Comparison of ENCODE assay signal across 14 cellular contexts in genomic region chr14:71141701-71142374, GRCh38.
DNase-seq lines count a peak whose midpoint lies in the region; ATAC-seq, FAIRE-seq and TF ChIP-seq lines count a peak whose summit lies in the region.
"Had no signal": no experiment of that assay in that cellular context is flagged by ENCODE, and none has a peak within 500 bp of the region (broad histone marks: within the 10 kb centered on the region; RNA-seq: fewer than 3 reads in every experiment).

No MANE protein-coding gene starts in this region.

- TF ChIP-seq CTCF in RWPE2 (IDR thresholded peaks at IDR 0.05; ENCODE audit: poor library complexity, severe bottlenecking): no peak
- TF ChIP-seq CTCF in endothelial cell of umbilical vein (IDR thresholded peaks at IDR 0.05; ENCODE audit: extremely low read depth in 1 of 2, insufficient read depth in 1 of 2, low read depth in 1 of 2, low read length in 2 of 2): no peak
- TF ChIP-seq CTCF in stomach (IDR thresholded peaks at IDR 0.05): no peak

- H3K4me1 ChIP-seq in RWPE2 (ENCODE audit: insufficient read depth, poor library complexity, severe bottlenecking): peaks cover 29% of the 10 kb centered on the region
- H3K4me1 ChIP-seq in endothelial cell of umbilical vein (ENCODE audit: control insufficient read depth, extremely low read depth, insufficient read depth, low read length): peaks cover 15% of the 10 kb centered on the region
- H3K4me1 ChIP-seq in stomach: peaks cover 4 to 18% (median 7%) of the 10 kb centered on the region in 4 donors

- H3K4me2 ChIP-seq in endothelial cell of umbilical vein (ENCODE audit: insufficient read depth, low read length): no peak overlapping the region

- dilution Hi-C loops in endothelial cell of umbilical vein (cut with MboI; ENCODE audit: extremely low pct_ligation_motif_present, low sequenced_read_pairs): no loop called here

- TF ChIP-seq POLR2A in endothelial cell of umbilical vein (IDR thresholded peaks at IDR 0.05; ENCODE audit: low read depth, low read length): no peak
- no peak for TF ChIP-seq POLR2A in stomach (IDR thresholded peaks at IDR 0.05)

- H4K20me1 ChIP-seq in endothelial cell of umbilical vein (replicated peaks; ENCODE audit: control insufficient read depth, extremely low read depth, insufficient read depth, low read length): no peaks in the 10 kb centered on the region

- peak; percentile 12 for FAIRE-seq in endothelial cell of umbilical vein (lab: Jason Lieb, UNC)
- FAIRE-seq: bronchial epithelial cell, H54 had no signal

- no TSS peak for BruUV-seq in endothelial cell of umbilical vein (replicated peaks; lab: Mats Ljungman, UMichigan)

- H3K27me3 Mint-ChIP-seq in stimulated activated naive B cell treated with anti-CD40 and anti-IgM and Interleukin-4, amounts not matched to agents 10 μg/mL and 1 μg/mL and 100 μg/mL, for 72 hours: peaks cover 0 to 12% of the 10 kb centered on the region in 2 donors

- no peaks in the 10 kb centered on the region for H3K36me3 ChIP-seq in RWPE2 (ENCODE audit: low read depth)
- H3K36me3 ChIP-seq in endothelial cell of umbilical vein (ENCODE audit: control insufficient read depth in 2 of 2, extremely low read depth in 1 of 2, insufficient read depth in 2 of 2, low read length in 2 of 2): no peaks in the 10 kb centered on the region
- no peaks in the 10 kb centered on the region for H3K36me3 ChIP-seq in stomach

- POLR2A ChIA-PET in endothelial cell of umbilical vein (lab: Charles Lee): interaction anchor here (0.6 kb wide), 1 partner anchor 262 kb away, joined by 11 read pairs; no protein-coding TSS in a partner anchor

- intact Hi-C loops in endothelial cell of umbilical vein (cut with micrococcal nuclease) (no loop called here), stomach (cut with DNase I; ENCODE audit: low total_unique reads) (no loop called here)

- DNase-seq in activated CD8-positive, alpha-beta memory T cell treated with anti-CD3 and anti-CD28 coated beads for 24 hours: peak; percentile 52
- DNase-seq in activated CD8-positive, alpha-beta memory T cell treated with anti-CD3 and anti-CD28 coated beads, Interleukin-2, amount 50 U/mL, for 4 hours: no peak
- DNase-seq in RWPE2 (ENCODE audit: low spot score): no peak
- no peak for DNase-seq in endothelial cell of umbilical vein (ENCODE audit: low read depth, low spot score)
- DNase-seq in stimulated activated naive B cell treated with anti-CD40 and anti-IgM and Interleukin-4, amounts not matched to agents 10 μg/mL and 1 μg/mL and 100 μg/mL, for 72 hours: no peak
- DNase-seq in stomach: no peak
- DNase-seq: left cardiac atrium, NCI-H446 treated with DMSO at 0.1 percent for 48 hours, posterior cingulate gyrus, SHP77 treated with DMSO at 0.1 percent for 48 hours had no signal

- H3K36me3 Mint-ChIP-seq in stimulated activated naive B cell treated with anti-CD40 and anti-IgM and Interleukin-4, amounts not matched to agents 10 μg/mL and 1 μg/mL and 100 μg/mL, for 72 hours: no peaks in the 10 kb centered on the region

- no peaks in the 10 kb centered on the region for H3K79me2 ChIP-seq in endothelial cell of umbilical vein (ENCODE audit: control insufficient read depth, insufficient read depth, low read length)

- ATAC-seq in RWPE2 (ENCODE audit: low read depth) (no peak), HG02571 (IDR thresholded peaks at IDR 0.05; ENCODE audit: unreplicated experiment) (no peak), HG02623 (IDR thresholded peaks at IDR 0.05; ENCODE audit: unreplicated experiment) (no peak)
- ATAC-seq in stimulated activated naive B cell treated with anti-CD40 and anti-IgM and Interleukin-4, amounts not matched to agents 10 μg/mL and 1 μg/mL and 100 μg/mL, for 72 hours (replicated peaks): no peak

- peaks cover 24 to 42% of the 10 kb centered on the region in 2 donors for H3K4me1 Mint-ChIP-seq in stimulated activated naive B cell treated with anti-CD40 and anti-IgM and Interleukin-4, amounts not matched to agents 10 μg/mL and 1 μg/mL and 100 μg/mL, for 72 hours

- H3K9me3 ChIP-seq in RWPE2 (ENCODE audit: severe bottlenecking): no peaks in the 10 kb centered on the region
- no peaks in the 10 kb centered on the region for H3K9me3 ChIP-seq in endothelial cell of umbilical vein (replicated peaks; ENCODE audit: control insufficient read depth, insufficient read depth, low read length)
- peaks cover 0 to 2% (median 0%) of the 10 kb centered on the region in 4 donors for H3K9me3 ChIP-seq in stomach

- H3K27ac Mint-ChIP-seq in stimulated activated naive B cell treated with anti-CD40 and anti-IgM and Interleukin-4, amounts not matched to agents 10 μg/mL and 1 μg/mL and 100 μg/mL, for 72 hours: peak overlapping the region; percentile 69

- H2AFZ ChIP-seq in endothelial cell of umbilical vein (ENCODE audit: low read depth, low read length): no peak overlapping the region

- H3K27me3 ChIP-seq in RWPE2 (ENCODE audit: insufficient read depth, poor library complexity, severe bottlenecking) (no peaks in the 10 kb centered on the region), endothelial cell of umbilical vein (ENCODE audit: control insufficient read depth in 2 of 2, insufficient read depth in 2 of 2, low read length in 2 of 2) (no peaks in the 10 kb centered on the region), stomach (no peaks in the 10 kb centered on the region)

- H3K9me3 Mint-ChIP-seq in stimulated activated naive B cell treated with anti-CD40 and anti-IgM and Interleukin-4, amounts not matched to agents 10 μg/mL and 1 μg/mL and 100 μg/mL, for 72 hours: no peaks in the 10 kb centered on the region

- no peak overlapping the region for H3K9ac ChIP-seq in endothelial cell of umbilical vein (replicated peaks; ENCODE audit: extremely low read depth, insufficient read depth, low read length)

- TF ChIP-seq EP300 in stomach (IDR thresholded peaks at IDR 0.05): no peak

- no peak overlapping the region for H3K4me3 ChIP-seq in RWPE2 (ENCODE audit: severe bottlenecking)
- no peak overlapping the region for H3K4me3 ChIP-seq in endothelial cell of umbilical vein (replicated peaks in 1 of 3; ENCODE audit: insufficient read depth in 1 of 3, low read depth in 1 of 3, low read length in 3 of 3)
- H3K4me3 ChIP-seq in stomach: no peak overlapping the region

- CTCF ChIA-PET in endothelial cell of umbilical vein (lab: Charles Lee): interaction anchor here (1.0 to 5.0 kb wide), 10 partner anchors 9 to 714 kb away, joined by 3 to 51 read pairs (median 4); no protein-coding TSS in a partner anchor

- H3K4me3 Mint-ChIP-seq in stimulated activated naive B cell treated with anti-CD40 and anti-IgM and Interleukin-4, amounts not matched to agents 10 μg/mL and 1 μg/mL and 100 μg/mL, for 72 hours: peak overlapping the region in 1 of 2 donors; percentile 10

- 77 to 90% (median 87%) methylated on average over 4 of the region's 4 CpGs for WGBS in stomach, 5 donors

- no peaks in the 10 kb centered on the region for H3K9me1 ChIP-seq in endothelial cell of umbilical vein (replicated peaks; ENCODE audit: control insufficient read depth, extremely low read depth, insufficient read depth, low read length)

- H3K27ac ChIP-seq in RWPE2 (ENCODE audit: poor library complexity, severe bottlenecking) (peak overlapping the region; percentile 99), endothelial cell of umbilical vein (ENCODE audit: insufficient read depth, low read depth, low read length) (peak overlapping the region; percentile 35), stomach (peak overlapping the region in 1 of 5 donors; percentile 48)

TF ChIP-seq in endothelial cell of umbilical vein, 7 proteins besides CTCF, POLR2A, EP300 and RAD21:
- TF ChIP-seq POLR2AphosphoS5 (IDR thresholded peaks at IDR 0.05; ENCODE audit: insufficient read depth, low read depth, low read length) (no peak), MAX (IDR thresholded peaks at IDR 0.05; ENCODE audit: insufficient read depth, insufficient read length) (no peak), GATA2 (IDR thresholded peaks at IDR 0.05; ENCODE audit: insufficient read depth, insufficient read length, low read depth, low read length) (no peak), EZH2 (IDR thresholded peaks at IDR 0.05; ENCODE audit: borderline replicate concordance, low read depth, low read length, severe bottlenecking) (no peak), MYC (IDR thresholded peaks at IDR 0.05; ENCODE audit: low read depth, low read length) (no peak), JUN (IDR thresholded peaks at IDR 0.05; ENCODE audit: borderline replicate concordance, insufficient read depth, insufficient read length, low read depth) (no peak), FOS (IDR thresholded peaks at IDR 0.05; ENCODE audit: borderline replicate concordance, insufficient read depth, low read length) (no peak)
